Comparison of ENCODE assay signal across 40 cellular contexts in the genomic region with DNA sequence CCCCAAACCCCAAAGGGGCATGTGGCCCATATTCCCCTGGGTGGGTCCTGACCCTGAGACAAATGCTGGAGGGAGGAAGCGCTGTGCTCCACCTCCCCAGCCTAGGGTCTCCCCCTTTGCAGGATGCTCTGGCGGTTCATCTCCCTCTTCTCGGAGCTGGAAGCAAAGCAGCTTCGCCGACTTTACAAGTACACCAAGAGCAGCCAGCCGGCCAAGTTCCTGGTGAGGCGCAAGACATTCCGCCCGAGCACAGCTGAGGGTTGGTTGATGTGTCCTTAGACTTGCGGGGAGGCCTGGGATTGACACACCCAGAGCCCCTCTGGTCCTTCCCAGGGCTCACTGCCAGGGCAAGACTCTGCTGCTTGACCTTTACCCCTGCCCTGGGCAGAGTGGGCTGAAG. TPM values are rescaled to one million over a fixed set of nuclear protein-coding genes. Genes with fewer than 3 reads are reported as not detected.
"Had no signal": no experiment of that assay in that cellular context is flagged by ENCODE, and none has a peak within 500 bp of the region (broad histone marks: within the 10 kb centered on the region; RNA-seq: fewer than 3 reads in every experiment).

No MANE protein-coding gene starts in this region.

- H3K36me3 Mint-ChIP-seq: activated CD4-positive, alpha-beta memory T cell treated with anti-CD3 and anti-CD28 coated beads for 36 hours; activated naive CD4-positive, alpha-beta T cell treated with anti-CD3 and anti-CD28 coated beads, Interleukin-2, amount 50 U/mL, for 72 hours; activated naive CD8-positive, alpha-beta T cell treated with anti-CD3 and anti-CD28 coated beads for 36 hours had no signal

- H3K27me3 ChIP-seq: adrenal gland, body of pancreas, brain microvascular endothelial cell, breast epithelium had no signal

- DNase-seq: activated B cell treated with CpG ODN at 0.5 μM for 24 hours; activated CD4-positive, alpha-beta memory T cell treated with anti-CD3 and anti-CD28 coated beads for 36 hours; activated CD4-positive, alpha-beta T cell treated with anti-CD3 and anti-CD28 coated beads for 4 hours; activated CD4-positive, alpha-beta T cell treated with anti-CD3 and anti-CD28 coated beads, Interleukin-2, amount 10 ng/mL, durations not matched to agents 24 days and 14 days; activated CD4-positive, alpha-beta T cell treated with anti-CD3 and anti-CD28 coated beads, Interleukin-2, amount 50 U/mL, for 1 hour; activated CD4-positive, alpha-beta T cell treated with anti-CD3 and anti-CD28 coated beads, Interleukin-2, amount 50 U/mL, for 4 hours; activated CD4-positive, CD25-positive, alpha-beta regulatory T cell treated with anti-CD3 and anti-CD28 coated beads, Interleukin-2, amount 50 U/mL, for 72 hours; activated CD8-positive, alpha-beta memory T cell treated with anti-CD3 and anti-CD28 coated beads, Interleukin-2, amount 50 U/mL, for 4 hours; activated CD8-positive, alpha-beta T cell treated with anti-CD3 and anti-CD28 coated beads for 36 hours; activated effector memory CD4-positive, alpha-beta T cell treated with anti-CD3 and anti-CD28 coated beads, Interleukin-2, amount 50 U/mL, for 16 hours; activated gamma-delta T cell treated with Interleukin-2 at 50 U/mL for 16 hours; activated naive CD4-positive, alpha-beta T cell; activated naive CD4-positive, alpha-beta T cell treated with anti-CD3 and anti-CD28 coated beads for 36 hours; activated naive CD4-positive, alpha-beta T cell treated with anti-CD3 and anti-CD28 coated beads, Interleukin-2, amount 50 U/mL, for 16 hours; activated naive CD8-positive, alpha-beta T cell treated with anti-CD3 and anti-CD28 coated beads for 36 hours; activated T-cell treated with anti-CD3 and anti-CD28 coated beads for 4 hours; activated T-cell treated with anti-CD3 and anti-CD28 coated beads, Interleukin-2, amount 50 U/mL, for 1 hour; activated T-cell treated with anti-CD3 and anti-CD28 coated beads, Interleukin-2, amount 50 U/mL, for 4 hours; activated T-cell treated with anti-CD3 and anti-CD28 coated beads, Interleukin-2, amount 50 U/mL, for 72 hours; amniotic stem cell; aorta; body of pancreas; brain microvascular endothelial cell; central memory CD4-positive, alpha-beta T cell; T-helper 1 cell; T-helper 2 cell; T-helper 9 cell had no signal

- H3K4me1 ChIP-seq: breast epithelium had no signal

- H3K27ac Mint-ChIP-seq: activated B cell treated with CpG ODN at 0.5 μM for 24 hours; activated CD4-positive, alpha-beta memory T cell treated with anti-CD3 and anti-CD28 coated beads for 36 hours; activated CD4-positive, alpha-beta T cell treated with anti-CD3 and anti-CD28 coated beads, Interleukin-2, amount 10 ng/mL, durations not matched to agents 24 days and 14 days; activated CD8-positive, alpha-beta T cell treated with anti-CD3 and anti-CD28 coated beads for 36 hours; activated naive CD4-positive, alpha-beta T cell treated with anti-CD3 and anti-CD28 coated beads for 36 hours; activated naive CD4-positive, alpha-beta T cell treated with anti-CD3 and anti-CD28 coated beads, Interleukin-2, amount 50 U/mL, for 72 hours; activated naive CD8-positive, alpha-beta T cell treated with anti-CD3 and anti-CD28 coated beads for 36 hours; activated T-cell treated with anti-CD3 and anti-CD28 coated beads, Interleukin-2, amount 50 U/mL, for 72 hours; activated T-helper 1 cell treated with anti-CD3 and anti-CD28 coated beads, Interleukin-12 subunit alpha, Interleukin-12 subunit beta, Interleukin-2, Interleukin-4 antibody, amounts not matched to agents 30 ng/mL and 10 ng/mL and 1 ng/mL, durations not matched to agents 14 hours and 24 hours and 36 hours; activated T-helper 17 cell treated with anti-CD3 and anti-CD28 coated beads, Interleukin-2, amount 50 U/mL, for 72 hours; T-helper 1 cell treated with Interleukin-12 subunit alpha and Interleukin-12 subunit beta and Interleukin-4 antibody, amounts not matched to agents 30 μg/mL and 1 μg/mL, for 36 hours; T-helper 2 cell treated with Interferon-gamma antibody and Interleukin-4, amounts not matched to agents 5 μg/mL and 100 μg/mL, for 36 hours had no signal

- H3K4me1 Mint-ChIP-seq: activated T-helper 17 cell treated with anti-CD3 and anti-CD28 coated beads, Interleukin-2, amount 50 U/mL, for 72 hours had no signal

- H3K9me3 Mint-ChIP-seq: activated B cell treated with CpG ODN at 0.5 μM for 24 hours; activated CD4-positive, alpha-beta memory T cell treated with anti-CD3 and anti-CD28 coated beads for 36 hours; activated CD4-positive, alpha-beta T cell treated with anti-CD3 and anti-CD28 coated beads, Interleukin-2, amount 10 ng/mL, durations not matched to agents 24 days and 14 days; activated CD8-positive, alpha-beta T cell treated with anti-CD3 and anti-CD28 coated beads for 36 hours; activated naive CD4-positive, alpha-beta T cell treated with anti-CD3 and anti-CD28 coated beads for 36 hours; activated naive CD4-positive, alpha-beta T cell treated with anti-CD3 and anti-CD28 coated beads, Interleukin-2, amount 50 U/mL, for 72 hours; activated naive CD8-positive, alpha-beta T cell treated with anti-CD3 and anti-CD28 coated beads for 36 hours; activated T-cell treated with anti-CD3 and anti-CD28 coated beads, Interleukin-2, amount 50 U/mL, for 4 hours; activated T-cell treated with anti-CD3 and anti-CD28 coated beads, Interleukin-2, amount 50 U/mL, for 72 hours; activated T-helper 1 cell treated with anti-CD3 and anti-CD28 coated beads, Interleukin-12 subunit alpha, Interleukin-12 subunit beta, Interleukin-2, Interleukin-4 antibody, amounts not matched to agents 30 ng/mL and 10 ng/mL and 1 ng/mL, durations not matched to agents 14 hours and 24 hours and 36 hours; activated T-helper 17 cell treated with anti-CD3 and anti-CD28 coated beads, Interleukin-2, amount 50 U/mL, for 72 hours; T-helper 1 cell treated with Interleukin-12 subunit alpha and Interleukin-12 subunit beta and Interleukin-4 antibody, amounts not matched to agents 30 μg/mL and 1 μg/mL, for 36 hours; T-helper 2 cell treated with Interferon-gamma antibody and Interleukin-4, amounts not matched to agents 5 μg/mL and 100 μg/mL, for 36 hours had no signal

- H3K27ac ChIP-seq: adrenal gland, body of pancreas, brain microvascular endothelial cell, breast epithelium, VCaP had no signal

- H3K9me3 ChIP-seq: adrenal gland, body of pancreas, breast epithelium had no signal

- H3K27me3 Mint-ChIP-seq: activated CD4-positive, alpha-beta memory T cell treated with anti-CD3 and anti-CD28 coated beads for 36 hours; activated CD8-positive, alpha-beta T cell treated with anti-CD3 and anti-CD28 coated beads for 36 hours; activated naive CD8-positive, alpha-beta T cell treated with anti-CD3 and anti-CD28 coated beads for 36 hours; activated T-helper 17 cell treated with anti-CD3 and anti-CD28 coated beads, Interleukin-2, amount 50 U/mL, for 72 hours had no signal

- H3K4me3 ChIP-seq: adrenal gland, body of pancreas, breast epithelium had no signal

- H3K4me3 Mint-ChIP-seq: activated B cell treated with CpG ODN at 0.5 μM for 24 hours; activated CD4-positive, alpha-beta memory T cell treated with anti-CD3 and anti-CD28 coated beads for 36 hours; activated CD4-positive, alpha-beta T cell treated with anti-CD3 and anti-CD28 coated beads, Interleukin-2, amount 10 ng/mL, durations not matched to agents 24 days and 14 days; activated CD8-positive, alpha-beta T cell treated with anti-CD3 and anti-CD28 coated beads for 36 hours; activated naive CD4-positive, alpha-beta T cell treated with anti-CD3 and anti-CD28 coated beads for 36 hours; activated naive CD8-positive, alpha-beta T cell treated with anti-CD3 and anti-CD28 coated beads for 36 hours; activated T-cell treated with anti-CD3 and anti-CD28 coated beads, Interleukin-2, amount 50 U/mL, for 4 hours; activated T-cell treated with anti-CD3 and anti-CD28 coated beads, Interleukin-2, amount 50 U/mL, for 72 hours; activated T-helper 1 cell treated with anti-CD3 and anti-CD28 coated beads, Interleukin-12 subunit alpha, Interleukin-12 subunit beta, Interleukin-2, Interleukin-4 antibody, amounts not matched to agents 30 ng/mL and 10 ng/mL and 1 ng/mL, durations not matched to agents 14 hours and 24 hours and 36 hours; activated T-helper 17 cell treated with anti-CD3 and anti-CD28 coated beads, Interleukin-2, amount 50 U/mL, for 72 hours; T-helper 1 cell treated with Interleukin-12 subunit alpha and Interleukin-12 subunit beta and Interleukin-4 antibody, amounts not matched to agents 30 μg/mL and 1 μg/mL, for 36 hours; T-helper 2 cell treated with Interferon-gamma antibody and Interleukin-4, amounts not matched to agents 5 μg/mL and 100 μg/mL, for 36 hours had no signal

- H3K36me3 ChIP-seq: adrenal gland, brain microvascular endothelial cell, breast epithelium had no signal

- FAIRE-seq: astrocyte, TTC549 had no signal

RNA-seq across cellular contexts. Expression of a gene that starts 4.3 kb away (rescaled TPM):
- total RNA-seq: activated CD4-positive, alpha-beta memory T cell treated with anti-CD3 and anti-CD28 coated beads for 36 hours; activated CD4-positive, alpha-beta T cell treated with anti-CD3 and anti-CD28 coated beads, Interleukin-2, amount 10 ng/mL, durations not matched to agents 24 days and 14 days; activated CD8-positive, alpha-beta memory T cell treated with anti-CD3 and anti-CD28 coated beads for 36 hours; activated CD8-positive, alpha-beta T cell treated with anti-CD3 and anti-CD28 coated beads for 36 hours; activated T-helper 1 cell treated with anti-CD3 and anti-CD28 coated beads, Interleukin-12 subunit alpha, Interleukin-12 subunit beta, Interleukin-2, Interleukin-4 antibody, amounts not matched to agents 30 ng/mL and 10 ng/mL and 1 ng/mL, durations not matched to agents 14 hours and 24 hours and 36 hours; activated T-helper 17 cell treated with anti-CD3 and anti-CD28 coated beads, Interleukin-2, amount 50 U/mL, for 72 hours; aorta; astrocyte; body of pancreas; cardiac septum; cerebellum had no signal
- polyA plus RNA-seq: aorta had no signal
